In genomic region chr5:172645271-172645670, GRCh38 we compare ENCODE assay signal across 26 cellular contexts. TPM values are rescaled to one million over a fixed set of nuclear protein-coding genes. Genes with fewer than 3 reads are reported as not detected.
DNase-seq lines count a peak whose midpoint lies in the region; ATAC-seq, FAIRE-seq and TF ChIP-seq lines count a peak whose summit lies in the region.
"Had no signal": no experiment of that assay in that cellular context is flagged by ENCODE, and none has a peak within 500 bp of the region (broad histone marks: within the 10 kb centered on the region; RNA-seq: fewer than 3 reads in every experiment).

No MANE protein-coding gene starts in this region.

- TF ChIP-seq CTCF in cardiac muscle cell (IDR thresholded peaks at IDR 0.05; ENCODE audit: low read depth, low read length) (no peak), H1 (IDR thresholded peaks at IDR 0.05; ENCODE audit: control extremely low read depth in 1 of 3, insufficient read depth in 1 of 3, low read depth in 1 of 3, low read length in 3 of 3) (no peak), psoas muscle (IDR thresholded peaks at IDR 0.05) (no peak), upper lobe of right lung (IDR thresholded peaks at IDR 0.05) (no peak)

- H3K36me3 ChIP-seq in cardiac muscle cell (no peaks in the 10 kb centered on the region), H1 (ENCODE audit: control insufficient read depth in 2 of 4, insufficient read depth in 4 of 4, low read length in 3 of 4) (no peaks in the 10 kb centered on the region), psoas muscle (ENCODE audit: insufficient read depth in 1 of 2, low read depth in 1 of 2) (no peaks in the 10 kb centered on the region), upper lobe of right lung (no peaks in the 10 kb centered on the region)
- H3K36me3 ChIP-seq in CD8-positive, alpha-beta memory T cell (ENCODE audit: insufficient read depth, low read length), result no peaks in the 10 kb centered on the region
- H3K36me3 ChIP-seq: ovary had no signal

- CTCF ChIA-PET in H1 (lab: Charles Lee; ENCODE audit: partially characterized antibody), result interaction anchor here (0.9 to 12.3 kb wide), 6 partner anchors 8 to 166 kb away, joined by 3 to 164 read pairs (median 18); no protein-coding TSS in a partner anchor
- CTCF ChIA-PET in CD8-positive, alpha-beta memory T cell (lab: Charles Lee), result no interaction called here

- H4K8ac ChIP-seq in H1 (ENCODE audit: extremely low read depth, insufficient read depth, low read length), result no peak overlapping the region

- H4K5ac ChIP-seq in H1 (ENCODE audit: insufficient read length, low read depth, low read length), result no peak overlapping the region

- no peaks in the 10 kb centered on the region for H3K9me3 Mint-ChIP-seq in CD8-positive, alpha-beta memory T cell
- H3K9me3 Mint-ChIP-seq: activated naive CD8-positive, alpha-beta T cell treated with anti-CD3 and anti-CD28 coated beads, Interleukin-2, amount 10 ng/mL, durations not matched to agents 7 days and 5 days; CD4-positive, alpha-beta T cell; nephron progenitor cell had no signal

- H3K27me3 ChIP-seq in cardiac muscle cell, result no peaks in the 10 kb centered on the region
- H3K27me3 ChIP-seq in H1 (replicated peaks in 1 of 4; ENCODE audit: control insufficient read depth in 3 of 4, extremely low read depth in 1 of 4, insufficient read depth in 3 of 4, low read length in 3 of 4), result peaks cover 0 to 18% (median 13%) of the 10 kb centered on the region in 4 experiments; a peak in 6 of 7 replicates
- H3K27me3 ChIP-seq in psoas muscle (ENCODE audit: insufficient read depth in 3 of 3, low read length in 2 of 3), result peaks cover 0 to 28% (median 3%) of the 10 kb centered on the region in 3 donors
- H3K27me3 ChIP-seq in upper lobe of right lung, result peaks cover 13% of the 10 kb centered on the region
- H3K27me3 ChIP-seq in CD8-positive, alpha-beta memory T cell (ENCODE audit: insufficient read depth, low read length, poor library complexity, severe bottlenecking), result peaks cover 5% of the 10 kb centered on the region
- H3K27me3 ChIP-seq: ovary had no signal

- 81% methylated on average over 4 of the region's 5 CpGs; no CpG with 5 or more reads in 1 of the 2 experiments for WGBS in H1 (ENCODE audit: extremely low coverage in 1 of 2, insufficient coverage in 1 of 2, insufficient read length in 1 of 2, insufficient replicate concordance in 2 of 2, low coverage in 1 of 2, low lambda C conversion rate in 2 of 2, missing lambda C conversion rate in 1 of 2), 2 experiments
- WGBS in psoas muscle, 3 donors, result 66 to 69% (median 69%) methylated on average over 5 of the region's 5 CpGs

- intact Hi-C loops in left ventricle myocardium superior (cut with micrococcal nuclease), result loop anchor here (10.0 kb wide), 1 partner anchor 50 kb away; no protein-coding TSS in a partner anchor
- intact Hi-C loops in psoas muscle (cut with DNase I), result no loop called here
- intact Hi-C loops in upper lobe of right lung (cut with DNase I), result no loop called here

- POLR2A ChIA-PET in H1 (lab: Charles Lee; ENCODE audit: partially characterized antibody), result interaction anchor here (1.2 kb wide), 1 partner anchor 14 kb away, joined by 3 read pairs; no protein-coding TSS in a partner anchor
- POLR2A ChIA-PET in CD8-positive, alpha-beta memory T cell (lab: Charles Lee), result no interaction called here

- peaks cover 2 to 11% (median 4%) of the 10 kb centered on the region in 3 donors for H3K4me1 Mint-ChIP-seq in CD8-positive, alpha-beta memory T cell

- H3K23me2 ChIP-seq in H1 (ENCODE audit: low read depth, low read length), result peaks cover 7% of the 10 kb centered on the region; the same call in 1 of the 2 replicates

- no peak overlapping the region for H3K9ac ChIP-seq in H1 (replicated peaks in 1 of 4; ENCODE audit: extremely low read depth in 1 of 4, low read depth in 3 of 4, low read length in 3 of 4)
- H3K9ac ChIP-seq: GM23248 had no signal

- H3K27ac ChIP-seq in cardiac muscle cell, result peak overlapping the region; percentile 58
- H3K27ac ChIP-seq in H1 (ENCODE audit: low read depth, low read length), result no peak overlapping the region
- peak overlapping the region; percentile 41 for H3K27ac ChIP-seq in psoas muscle
- H3K27ac ChIP-seq in upper lobe of right lung, result no peak overlapping the region
- no peak overlapping the region for H3K27ac ChIP-seq in CD8-positive, alpha-beta memory T cell (ENCODE audit: low read depth, low read length)
- H3K27ac ChIP-seq: 22Rv1, GM23248, VCaP had no signal

- no peak overlapping the region for H3K18ac ChIP-seq in H1 (ENCODE audit: extremely low read depth, low read length)

- no peak overlapping the region for H3K27ac Mint-ChIP-seq in CD8-positive, alpha-beta memory T cell
- H3K27ac Mint-ChIP-seq: activated naive CD8-positive, alpha-beta T cell treated with anti-CD3 and anti-CD28 coated beads, Interleukin-2, amount 10 ng/mL, durations not matched to agents 7 days and 5 days; CD4-positive, alpha-beta T cell; nephron progenitor cell had no signal

- no peak overlapping the region for H2AFZ ChIP-seq in H1 (ENCODE audit: low read length)
- H2AFZ ChIP-seq: GM23248 had no signal

- H3K79me2 ChIP-seq in H1 (ENCODE audit: control insufficient read depth in 1 of 2, insufficient read depth in 2 of 2, low read length in 2 of 2), result no peaks in the 10 kb centered on the region

- H2BK20ac ChIP-seq in H1 (ENCODE audit: low read length), result no peak overlapping the region

- H3K4me3 ChIP-seq in cardiac muscle cell, result no peak overlapping the region
- H3K4me3 ChIP-seq in H1 (ENCODE audit: extremely low read depth in 1 of 4, insufficient read depth in 2 of 4, low read depth in 3 of 4, low read length in 4 of 4), result no peak overlapping the region
- H3K4me3 ChIP-seq in psoas muscle, result peak overlapping the region; percentile 81
- H3K4me3 ChIP-seq in upper lobe of right lung, result no peak overlapping the region
- H3K4me3 ChIP-seq in CD8-positive, alpha-beta memory T cell (ENCODE audit: low read length), result no peak overlapping the region
- H3K4me3 ChIP-seq: GM23248, lung, ovary had no signal

- DNase-seq in cardiac muscle cell (ENCODE audit: low read depth in 1 of 2, low spot score in 1 of 2), result peak in 1 of 2 donors; percentile 52
- no peak for DNase-seq in left ventricle myocardium superior
- DNase-seq in H1 (ENCODE audit: low read depth in 1 of 2, low spot score in 2 of 2), result no peak
- DNase-seq in psoas muscle, result peak in 1 of 2 donors; percentile 20
- peak; percentile 43 for DNase-seq in upper lobe of right lung
- no peak for DNase-seq in NCI-H446 (lab: John Stamatoyannopoulos, UW)
- DNase-seq in stimulated activated CD4-positive, alpha-beta T cell treated with anti-CD3 and anti-CD28 coated beads, Interleukin-15, amount 100 ng/mL, for 24 hours, result no peak
- no peak for DNase-seq in CD8-positive, alpha-beta memory T cell
- DNase-seq: activated CD4-positive, alpha-beta T cell treated with anti-CD3 and anti-CD28 coated beads for 4 hours; activated gamma-delta T cell; activated naive CD8-positive, alpha-beta T cell treated with anti-CD3 and anti-CD28 coated beads, Interleukin-2, amount 10 ng/mL, durations not matched to agents 7 days and 5 days; activated T-cell treated with anti-CD3 and anti-CD28 coated beads for 4 hours; CD4-positive, alpha-beta T cell; GM23248; KG1; NCI-H1436 treated with DMSO at 0.1 percent for 48 hours; NCI-H510A; nephron progenitor cell; OCI-M1; ovary; stimulated activated CD4-positive, alpha-beta T cell treated with anti-CD3 and anti-CD28 coated beads, Interleukin-1b, Interleukin-23, amount 100 ng/mL, for 48 hours had no signal

- no peak overlapping the region for H3K4me2 ChIP-seq in H1 (ENCODE audit: insufficient read depth in 1 of 2, low read depth in 2 of 2, low read length in 2 of 2)

- no peak overlapping the region for H3K4me3 Mint-ChIP-seq in CD8-positive, alpha-beta memory T cell
- H3K4me3 Mint-ChIP-seq: activated naive CD8-positive, alpha-beta T cell treated with anti-CD3 and anti-CD28 coated beads, Interleukin-2, amount 10 ng/mL, durations not matched to agents 7 days and 5 days; CD4-positive, alpha-beta T cell; nephron progenitor cell had no signal

- H4K91ac ChIP-seq in H1 (replicated peaks; ENCODE audit: insufficient read length, low read length), result no peak overlapping the region

- ATAC-seq in left ventricle myocardium superior, result no peak
- ATAC-seq in psoas muscle, result no peak
- no peak for ATAC-seq in upper lobe of right lung

- H2BK120ac ChIP-seq in H1 (replicated peaks; ENCODE audit: low read depth, low read length), result no peak overlapping the region

- 0 out of 2 replicates have a peak overlapping the region, but pooled peaks have one; percentile 28 for H2BK12ac ChIP-seq in H1 (ENCODE audit: low read depth, low read length)

- TF ChIP-seq EP300 in H1 (IDR thresholded peaks at IDR 0.05; ENCODE audit: borderline replicate concordance in 1 of 2, low read depth in 2 of 2, low read length in 2 of 2), result no peak

- no peak for TF ChIP-seq RAD21 in H1 (IDR thresholded peaks at IDR 0.05 in 1 of 2, conservative IDR thresholded peaks at IDR 0.05 in 1 of 2; ENCODE audit: low read depth in 2 of 2, low read length in 2 of 2)

- H3K9me3 ChIP-seq in cardiac muscle cell (ENCODE audit: low read depth), result no peaks in the 10 kb centered on the region
- H3K9me3 ChIP-seq in H1 (ENCODE audit: insufficient read depth in 2 of 2, low read depth in 1 of 2, low read length in 1 of 2), result no peaks in the 10 kb centered on the region
- no peaks in the 10 kb centered on the region for H3K9me3 ChIP-seq in psoas muscle
- H3K9me3 ChIP-seq in upper lobe of right lung, result no peaks in the 10 kb centered on the region
- H3K9me3 ChIP-seq in CD8-positive, alpha-beta memory T cell (ENCODE audit: low read length), result no peaks in the 10 kb centered on the region
- H3K9me3 ChIP-seq: ovary had no signal

- peaks cover 0 to 8% of the 10 kb centered on the region in 2 experiments for H4K20me1 ChIP-seq in H1 (replicated peaks in 1 of 2; ENCODE audit: control insufficient read depth in 1 of 2, insufficient read depth in 2 of 2, low read length in 2 of 2)

- peaks cover 25% of the 10 kb centered on the region for H3K4me1 ChIP-seq in cardiac muscle cell (ENCODE audit: low read depth)
- peaks cover 5 to 32% (median 8%) of the 10 kb centered on the region in 4 experiments; a peak in 6 of 7 replicates for H3K4me1 ChIP-seq in H1 (replicated peaks in 1 of 4; ENCODE audit: control insufficient read depth in 3 of 4, insufficient read depth in 4 of 4, low read length in 3 of 4)
- H3K4me1 ChIP-seq in psoas muscle, result peaks cover 20% of the 10 kb centered on the region
- peaks cover 11% of the 10 kb centered on the region for H3K4me1 ChIP-seq in upper lobe of right lung
- H3K4me1 ChIP-seq in CD8-positive, alpha-beta memory T cell (ENCODE audit: insufficient read depth, low read length), result peaks cover 5% of the 10 kb centered on the region

- H2BK15ac ChIP-seq in H1 (ENCODE audit: low read length), result no peak overlapping the region

- no peaks in the 10 kb centered on the region for H3K36me3 Mint-ChIP-seq in CD8-positive, alpha-beta memory T cell

- H3K79me1 ChIP-seq in H1 (ENCODE audit: low read depth, low read length), result no peaks in the 10 kb centered on the region

- H3K4ac ChIP-seq in H1 (replicated peaks; ENCODE audit: insufficient read length, low read depth, low read length), result no peak overlapping the region

- H2AK5ac ChIP-seq in H1 (ENCODE audit: low read depth, low read length), result no peak overlapping the region

- no peak overlapping the region for H3K23ac ChIP-seq in H1 (ENCODE audit: insufficient read length)

- H3K14ac ChIP-seq in H1 (ENCODE audit: insufficient read length), result no peak overlapping the region

- no peak for FAIRE-seq in H1 (lab: Jason Lieb, UNC)
- FAIRE-seq: GM12892, keratinocyte had no signal

- H2BK5ac ChIP-seq in H1 (ENCODE audit: low read depth, low read length), result no peak overlapping the region

- H3K27me3 Mint-ChIP-seq in CD8-positive, alpha-beta memory T cell, result peaks cover 9 to 28% of the 10 kb centered on the region in 2 donors

- TF ChIP-seq POLR2A in H1 (IDR thresholded peaks at IDR 0.05; ENCODE audit: control extremely low read depth in 1 of 2, low read depth in 2 of 2, low read length in 2 of 2), result no peak

- no peak overlapping the region for H3K56ac ChIP-seq in H1 (replicated peaks; ENCODE audit: insufficient read length, low read depth, low read length)

RNA-seq across cellular contexts. Expression of gene NEURL1B, which starts 4.2 kb away (rescaled TPM):
- total RNA-seq in cardiac muscle cell (32.7 and 55.8 TPM in 2 replicates), left ventricle myocardium superior (32.0 TPM), psoas muscle (10 to 100 TPM; 13.7 to 20.4 (median 16.4) TPM), upper lobe of right lung (25.0 TPM)
- polyA plus RNA-seq in cardiac muscle cell (4.6 and 7.6 TPM in 2 replicates), H1 (2011; rRNA removed) (3.3 and 5.4 TPM in 2 replicates), psoas muscle (1 to 10 TPM; 8.0 to 9.7 (median 8.2) TPM)
- total RNA-seq in H1 (2021; fragmentation: NEBNext Ultra II Directional; extraction: Animal tissue kit (Norgen Biotek cat#: 25700)), result 5.7 and 6.1 TPM in 2 replicates
- polyA plus RNA-seq in H1 (2011; cell fraction: cytosol; rRNA removed), result 4.8 TPM
- polyA plus RNA-seq in H1 (2011; cell fraction: nucleus; rRNA removed), result 15.7 TPM
- polyA plus RNA-seq in H1 (2012, experiment 1 of 2), result 4.5 to 5.3 TPM (median 4.5 TPM) in 4 replicates
- 4.2 TPM for polyA plus RNA-seq in H1 (2012, experiment 2 of 2)
- 2.9 TPM for polyA plus RNA-seq in H1 (2013, experiment 1 of 2)
- polyA plus RNA-seq in H1 (2013, experiment 2 of 2), result 2.8 TPM
- 3.9 and 4.0 TPM in 2 replicates for polyA minus RNA-seq in H1 (2011; rRNA and poly(A)+ RNA removed)
- polyA minus RNA-seq in H1 (2011; cell fraction: cytosol; rRNA and poly(A)+ RNA removed), result 5.5 TPM
- 4.4 TPM for polyA minus RNA-seq in H1 (2011; cell fraction: nucleus; rRNA and poly(A)+ RNA removed)
- total RNA-seq in CD8-positive, alpha-beta memory T cell, result under 1 TPM; 0.04 to 0.13 TPM
- not detected for polyA plus RNA-seq in CD8-positive, alpha-beta memory T cell

Comparison
In these comparisons a context has a peak if more than half of its experiments do, and no peak if none do; other contexts are left out.
1. H3K27ac ChIP-seq: peak in cardiac muscle cell (single experiment) and psoas muscle (single experiment); none in H1 (single experiment), upper lobe of right lung (single experiment) and CD8-positive, alpha-beta memory T cell (single experiment).